1 cellular context compared by ENCODE assay signal in the genomic region with DNA sequence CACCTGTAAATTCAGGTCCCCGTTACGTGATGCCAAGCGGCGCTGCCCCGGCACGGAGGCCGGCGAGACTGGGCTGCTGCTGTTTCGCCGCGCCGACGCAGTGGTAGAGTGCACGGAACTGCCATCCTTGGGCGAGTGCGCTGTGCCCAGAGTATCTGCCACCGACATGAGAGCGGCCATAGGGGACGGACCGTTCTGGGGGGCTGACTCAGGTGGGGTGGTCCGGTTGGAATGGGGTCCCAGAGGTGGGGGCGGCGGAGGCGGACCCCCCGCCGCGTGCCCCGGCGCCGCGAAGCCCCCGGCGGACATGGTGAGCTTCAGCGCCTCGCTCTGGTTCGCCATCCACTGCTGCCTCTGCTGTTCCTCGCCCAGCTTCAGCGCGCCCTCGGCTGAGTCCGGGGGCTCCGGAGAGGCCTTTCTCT.
TF ChIP-seq lines count a peak whose summit lies in the region.

No MANE protein-coding gene starts in this region.

TF ChIP-seq in IMR-90, 13 proteins besides CTCF, POLR2A, EP300 and RAD21:
- TF ChIP-seq MAZ (IDR thresholded peaks at IDR 0.05; ENCODE audit: borderline replicate concordance, low read depth, low read length): no peak
- TF ChIP-seq, protein P1, sequence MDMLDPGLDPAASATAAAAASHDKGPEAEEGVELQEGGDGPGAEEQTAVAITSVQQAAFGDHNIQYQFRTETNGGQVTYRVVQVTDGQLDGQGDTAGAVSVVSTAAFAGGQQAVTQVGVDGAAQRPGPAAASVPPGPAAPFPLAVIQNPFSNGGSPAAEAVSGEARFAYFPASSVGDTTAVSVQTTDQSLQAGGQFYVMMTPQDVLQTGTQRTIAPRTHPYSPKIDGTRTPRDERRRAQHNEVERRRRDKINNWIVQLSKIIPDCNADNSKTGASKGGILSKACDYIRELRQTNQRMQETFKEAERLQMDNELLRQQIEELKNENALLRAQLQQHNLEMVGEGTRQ (IDR thresholded peaks at IDR 0.05; ENCODE audit: low read depth, low read length): no peak
- TF ChIP-seq BHLHE40 (IDR thresholded peaks at IDR 0.05; ENCODE audit: low read depth, low read length): no peak
- no peak for TF ChIP-seq RCOR1 (IDR thresholded peaks at IDR 0.05; ENCODE audit: insufficient replicate concordance, low read length)
- TF ChIP-seq CHD1 (IDR thresholded peaks at IDR 0.05; ENCODE audit: low read depth, low read length): peak; percentile 32; the same call in 1 of the 2 replicates
- TF ChIP-seq MXI1 (IDR thresholded peaks at IDR 0.05; ENCODE audit: borderline replicate concordance, low read depth, low read length): no peak
- no peak for TF ChIP-seq FOS (IDR thresholded peaks at IDR 0.05; ENCODE audit: low read depth, low read length)
- TF ChIP-seq SMC3 (IDR thresholded peaks at IDR 0.05; ENCODE audit: low read depth, low read length): peak; percentile 0; the same call in 1 of the 2 replicates
- no peak for TF ChIP-seq MAFK (IDR thresholded peaks at IDR 0.05; ENCODE audit: low read depth, low read length)
- no peak for TF ChIP-seq NFE2L2 (IDR thresholded peaks at IDR 0.05; ENCODE audit: low read depth, low read length)
- TF ChIP-seq RFX5 (IDR thresholded peaks at IDR 0.05; ENCODE audit: low read depth, low read length): no peak
- no peak for TF ChIP-seq CEBPB (IDR thresholded peaks at IDR 0.05; ENCODE audit: low read depth, low read length)
- TF ChIP-seq ELK1 (IDR thresholded peaks at IDR 0.05; ENCODE audit: borderline replicate concordance, low read depth, low read length): no peak
